12 cellular contexts compared by ENCODE assay signal in genomic region chr6:154754152-154754551, GRCh38. TPM values are rescaled to one million over a fixed set of nuclear protein-coding genes. Genes with fewer than 3 reads are reported as not detected.
A peak's percentile ranks its signal among the peaks of the same experiment; 100 is the strongest.
DNase-seq lines count a peak whose midpoint lies in the region; ATAC-seq, FAIRE-seq and TF ChIP-seq lines count a peak whose summit lies in the region.
"Had no signal": no experiment of that assay in that cellular context is flagged by ENCODE, and none has a peak within 500 bp of the region (broad histone marks: within the 10 kb centered on the region; RNA-seq: fewer than 3 reads in every experiment).

No MANE protein-coding gene starts in this region.

- H3K4me1 ChIP-seq in psoas muscle (peaks cover 40% of the 10 kb centered on the region), testis (no peaks in the 10 kb centered on the region)

- H3K27ac ChIP-seq in VCaP (peak overlapping the region; percentile 59), psoas muscle (peak overlapping the region; percentile 28), testis (no peak overlapping the region)
- H3K27ac ChIP-seq: HL-60 had no signal

- TF ChIP-seq CTCF in VCaP (conservative IDR thresholded peaks at IDR 0.05) (no peak), fibroblast of pulmonary artery (IDR thresholded peaks at IDR 0.05; ENCODE audit: low read length, missing control alignments) (no peak), psoas muscle (IDR thresholded peaks at IDR 0.05) (no peak), testis (IDR thresholded peaks at IDR 0.05) (no peak)

- no peak for TF ChIP-seq POLR2A in GM12892 (IDR thresholded peaks at IDR 0.05; ENCODE audit: low read depth, low read length)
- no peak for TF ChIP-seq POLR2A in testis (IDR thresholded peaks at IDR 0.05)

- 39 to 45% (median 45%) methylated on average over 4 of the region's 4 CpGs for WGBS in psoas muscle, 3 donors
- WGBS in testis, 2 donors = 47 to 58% methylated on average over 4 of the region's 4 CpGs

- intact Hi-C loops in psoas muscle (cut with DNase I) (no loop called here), testis (cut with DNase I; ENCODE audit: low total_unique reads) (no loop called here)

- DNase-seq in GM12892 (ENCODE audit: insufficient read length) = no peak
- DNase-seq in fibroblast of pulmonary artery (ENCODE audit: low read depth) = peak; percentile 49
- DNase-seq in psoas muscle = no peak
- DNase-seq in central memory CD4-positive, alpha-beta T cell = no peak
- DNase-seq in HPDE6-E6E7 (ENCODE audit: extremely low spot score) = no peak
- DNase-seq in testis = no peak
- DNase-seq: activated CD8-positive, alpha-beta memory T cell treated with anti-CD3 and anti-CD28 coated beads, Interleukin-2, amount 10 ng/mL, durations not matched to agents 7 days and 5 days; NCI-H1105 had no signal

- ATAC-seq in psoas muscle (peak in 2 of 4 donors; percentile 52 to 61), HG03520 (IDR thresholded peaks at IDR 0.05; ENCODE audit: unreplicated experiment) (no peak)
- ATAC-seq: activated CD8-positive, alpha-beta memory T cell treated with anti-CD3 and anti-CD28 coated beads, Interleukin-2, amount 10 ng/mL, durations not matched to agents 7 days and 5 days had no signal

- H3K4me3 ChIP-seq in fibroblast of pulmonary artery (replicated peaks; ENCODE audit: low read depth, low read length) (no peak overlapping the region), psoas muscle (no peak overlapping the region), testis (no peak overlapping the region)

- H3K9me3 ChIP-seq in psoas muscle (no peaks in the 10 kb centered on the region), testis (no peaks in the 10 kb centered on the region)

- H3K27me3 ChIP-seq in psoas muscle (ENCODE audit: insufficient read depth in 3 of 3, low read length in 2 of 3) (no peaks in the 10 kb centered on the region), testis (no peaks in the 10 kb centered on the region)

- H3K36me3 ChIP-seq in psoas muscle (ENCODE audit: insufficient read depth in 1 of 2, low read depth in 1 of 2) = no peaks in the 10 kb centered on the region
- H3K36me3 ChIP-seq in testis (ENCODE audit: low read depth, missing control alignments) = no peaks in the 10 kb centered on the region

- peak; percentile 54 for FAIRE-seq in GM12892 (lab: Jason Lieb, UNC)
- FAIRE-seq: frontal cortex had no signal

RNA-seq across cellular contexts. Expression of gene SCAF8, which starts 20.9 kb away (rescaled TPM):
- polyA plus RNA-seq in GM12892 (2012; ENCODE audit: missing spikeins) = 17.5 TPM
- total RNA-seq in psoas muscle = 10 to 100 TPM; 40.1 to 49.0 (median 46.2) TPM
- 10 to 100 TPM in 2 of 3 donors, 1 to 10 TPM in 1; 9.5 to 16.9 (median 10.5) TPM for polyA plus RNA-seq in psoas muscle
- total RNA-seq in testis = 10 to 100 TPM; 65.5 to 70.5 TPM
- 44.7 TPM for polyA plus RNA-seq in testis (ENCODE audit: insufficient read depth, low read depth, low replicate concordance)

Comparison
In these comparisons a context has a peak if more than half of its experiments do, and no peak if none do; other contexts are left out.
1. H3K27ac ChIP-seq: peak in VCaP (single experiment) and psoas muscle (single experiment); none in testis (0 of 2).